15 cellular contexts compared by ENCODE assay signal in genomic region chr12:96265400-96265799, GRCh38.
DNase-seq lines count a peak whose midpoint lies in the region; ATAC-seq and TF ChIP-seq lines count a peak whose summit lies in the region.
"Had no signal": no experiment of that assay in that cellular context is flagged by ENCODE, and none has a peak within 500 bp of the region (broad histone marks: within the 10 kb centered on the region; RNA-seq: fewer than 3 reads in every experiment).

No MANE protein-coding gene starts in this region.

- ATAC-seq in T-helper 17 cell (no peak), GM19463 (IDR thresholded peaks at IDR 0.05; ENCODE audit: unreplicated experiment) (no peak)
- no peak for ATAC-seq in naive thymus-derived CD4-positive, alpha-beta T cell

- H3K4me3 ChIP-seq in ACC112 (ENCODE audit: low read depth, low read length) (no peak overlapping the region), adrenal gland (no peak overlapping the region)
- no peak overlapping the region for H3K4me3 ChIP-seq in CD4-positive, alpha-beta memory T cell (ENCODE audit: low read length in 2 of 2)
- no peak overlapping the region for H3K4me3 ChIP-seq in naive thymus-derived CD4-positive, alpha-beta T cell (ENCODE audit: low read length)
- H3K4me3 ChIP-seq: HAP-1, SJCRH30 had no signal

- TF ChIP-seq POLR2A in adrenal gland (IDR thresholded peaks at IDR 0.05), result no peak

- no peak for TF ChIP-seq CTCF in adrenal gland (IDR thresholded peaks at IDR 0.05)

- H3K36me3 ChIP-seq in ACC112 (ENCODE audit: insufficient read depth, low read length), result peaks cover 35% of the 10 kb centered on the region
- H3K36me3 ChIP-seq in CD4-positive, alpha-beta memory T cell (ENCODE audit: insufficient read depth, low read length), result peaks cover 13% of the 10 kb centered on the region
- H3K36me3 ChIP-seq in naive thymus-derived CD4-positive, alpha-beta T cell (ENCODE audit: control insufficient read depth in 2 of 3, insufficient read depth in 3 of 3, low read length in 3 of 3), result peaks cover 5 to 28% (median 6%) of the 10 kb centered on the region in 3 experiments
- H3K36me3 ChIP-seq in adrenal gland (replicated peaks in 1 of 2), result no peaks in the 10 kb centered on the region

- DNase-seq in CD4-positive, alpha-beta memory T cell, result no peak
- DNase-seq in T-helper 17 cell (no peak), KG1 (lab: John Stamatoyannopoulos, UW) (no peak), adrenal gland (no peak)
- no peak for DNase-seq in naive thymus-derived CD4-positive, alpha-beta T cell
- DNase-seq: BE2C, DMS153, EL, NCI-H1436 treated with DMSO at 0.1 percent for 48 hours, NCI-H2081, NCI-H510A treated with DMSO at 0.1 percent for 48 hours, SJCRH30 had no signal

- H3K9me3 Mint-ChIP-seq in CD4-positive, alpha-beta memory T cell, result peaks cover 0 to 2% (median 0%) of the 10 kb centered on the region in 8 donors
- H3K9me3 Mint-ChIP-seq in naive thymus-derived CD4-positive, alpha-beta T cell, result peaks cover 0 to 2% (median 0%) of the 10 kb centered on the region in 11 donors

- peaks cover 15% of the 10 kb centered on the region for H3K79me2 ChIP-seq in ACC112 (ENCODE audit: control insufficient read depth, insufficient read depth, low read length, unreplicated experiment)

- no peak overlapping the region for H3K4me3 Mint-ChIP-seq in CD4-positive, alpha-beta memory T cell
- H3K4me3 Mint-ChIP-seq in T-helper 17 cell, result no peak overlapping the region
- no peak overlapping the region for H3K4me3 Mint-ChIP-seq in naive thymus-derived CD4-positive, alpha-beta T cell

- POLR2A ChIA-PET in CD4-positive, alpha-beta memory T cell (lab: Charles Lee; ENCODE audit: partially characterized antibody), result interaction anchor here (2.6 kb wide), 1 partner anchor 135 kb away, joined by 15 read pairs; the partner anchor contains the start of gene CDK17
- POLR2A ChIA-PET in naive thymus-derived CD4-positive, alpha-beta T cell (lab: Charles Lee), result no interaction called here

- peak overlapping the region in 4 of 7 donors; percentile 24 to 90 (median 54) for H3K27ac Mint-ChIP-seq in CD4-positive, alpha-beta memory T cell
- H3K27ac Mint-ChIP-seq in T-helper 17 cell, result peak overlapping the region; percentile 89
- peak overlapping the region in 6 of 9 donors; percentile 4 to 78 (median 30) for H3K27ac Mint-ChIP-seq in naive thymus-derived CD4-positive, alpha-beta T cell

- no peaks in the 10 kb centered on the region for H3K27me3 Mint-ChIP-seq in CD4-positive, alpha-beta memory T cell
- H3K27me3 Mint-ChIP-seq in T-helper 17 cell, result no peaks in the 10 kb centered on the region
- H3K27me3 Mint-ChIP-seq in naive thymus-derived CD4-positive, alpha-beta T cell, result no peaks in the 10 kb centered on the region

- H3K27ac ChIP-seq in ACC112 (ENCODE audit: low read depth, low read length) (peak overlapping the region; percentile 13; the same call in 1 of the 2 replicates), adrenal gland (no peak overlapping the region)
- no peak overlapping the region for H3K27ac ChIP-seq in CD4-positive, alpha-beta memory T cell (ENCODE audit: low read depth, low read length)
- H3K27ac ChIP-seq in naive thymus-derived CD4-positive, alpha-beta T cell (ENCODE audit: low read depth, low read length), result no peak overlapping the region
- H3K27ac ChIP-seq: SJCRH30 had no signal

- CTCF ChIA-PET in CD4-positive, alpha-beta memory T cell (lab: Charles Lee; ENCODE audit: partially characterized antibody), result interaction anchor here (1.0 to 1.2 kb wide), 2 partner anchors 135 to 251 kb away, joined by 3 read pairs; partner anchors contain the start of gene CDK17
- CTCF ChIA-PET in naive thymus-derived CD4-positive, alpha-beta T cell (lab: Charles Lee), result interaction anchor here (0.7 to 1.0 kb wide), 2 partner anchors 135 to 198 kb away, joined by 3 read pairs; partner anchors contain the start of gene CDK17

- intact Hi-C loops in CD4-positive, alpha-beta memory T cell (cut with micrococcal nuclease), result no loop called here
- intact Hi-C loops in naive thymus-derived CD4-positive, alpha-beta T cell (cut with micrococcal nuclease), result no loop called here
- intact Hi-C loops in adrenal gland (cut with DNase I), result no loop called here

- 97 to 99% (median 98%) methylated on average over 2 of the region's 2 CpGs for WGBS in adrenal gland, 4 donors

- peaks cover 7% of the 10 kb centered on the region for H3K4me1 ChIP-seq in ACC112 (ENCODE audit: control insufficient read depth, insufficient read depth, low read length, unreplicated experiment)
- no peaks in the 10 kb centered on the region for H3K4me1 ChIP-seq in CD4-positive, alpha-beta memory T cell (ENCODE audit: insufficient read depth, low read length)
- peaks cover 0 to 2% of the 10 kb centered on the region in 2 donors for H3K4me1 ChIP-seq in naive thymus-derived CD4-positive, alpha-beta T cell (ENCODE audit: control insufficient read depth in 2 of 2, insufficient read depth in 2 of 2, low read length in 2 of 2)
- H3K4me1 ChIP-seq in adrenal gland (replicated peaks in 1 of 2), result peaks cover 0 to 4% of the 10 kb centered on the region in 2 donors
- H3K4me1 ChIP-seq: HAP-1, SJCRH30 had no signal

- H3K9me3 ChIP-seq in CD4-positive, alpha-beta memory T cell (ENCODE audit: control insufficient read depth in 1 of 2, low read length in 2 of 2), result no peaks in the 10 kb centered on the region
- no peaks in the 10 kb centered on the region for H3K9me3 ChIP-seq in T-helper 17 cell (ENCODE audit: control insufficient read depth, low read length, poor library complexity, severe bottlenecking)
- H3K9me3 ChIP-seq in naive thymus-derived CD4-positive, alpha-beta T cell (ENCODE audit: control insufficient read depth in 2 of 3, low read length in 3 of 3), result no peaks in the 10 kb centered on the region
- H3K9me3 ChIP-seq in adrenal gland (replicated peaks in 1 of 3), result no peaks in the 10 kb centered on the region
- H3K9me3 ChIP-seq: BE2C, HAP-1, SJCRH30 had no signal

- H3K27me3 ChIP-seq in ACC112 (ENCODE audit: insufficient read depth, low read length) (no peaks in the 10 kb centered on the region), adrenal gland (no peaks in the 10 kb centered on the region)
- H3K27me3 ChIP-seq in CD4-positive, alpha-beta memory T cell (ENCODE audit: insufficient read depth, low read length), result no peaks in the 10 kb centered on the region
- no peaks in the 10 kb centered on the region for H3K27me3 ChIP-seq in naive thymus-derived CD4-positive, alpha-beta T cell (ENCODE audit: control insufficient read depth in 2 of 2, insufficient read depth in 2 of 2, low read length in 2 of 2)
- H3K27me3 ChIP-seq: BE2C, SJCRH30 had no signal

- peaks cover 45 to 82% of the 10 kb centered on the region in 2 donors for H3K36me3 Mint-ChIP-seq in CD4-positive, alpha-beta memory T cell
- peaks cover 9% of the 10 kb centered on the region for H3K36me3 Mint-ChIP-seq in T-helper 17 cell (ENCODE audit: low read depth)
- peaks cover 8 to 42% (median 33%) of the 10 kb centered on the region in 5 donors for H3K36me3 Mint-ChIP-seq in naive thymus-derived CD4-positive, alpha-beta T cell

- no peak overlapping the region for H2AFZ ChIP-seq in ACC112 (ENCODE audit: low read length, unreplicated experiment)

- H3K4me1 Mint-ChIP-seq in CD4-positive, alpha-beta memory T cell, result peaks cover 26 to 50% (median 31%) of the 10 kb centered on the region in 4 donors
- H3K4me1 Mint-ChIP-seq in T-helper 17 cell, result peaks cover 20% of the 10 kb centered on the region
- peaks cover 0 to 53% (median 28%) of the 10 kb centered on the region in 7 donors for H3K4me1 Mint-ChIP-seq in naive thymus-derived CD4-positive, alpha-beta T cell

Comparison
In these comparisons a context has a peak if more than half of its experiments do, and no peak if none do; other contexts are left out.
1. H3K27ac Mint-ChIP-seq: peak in every context shown above with its lines; median percentile 89 in T-helper 17 cell; 54 in CD4-positive, alpha-beta memory T cell; 30 in naive thymus-derived CD4-positive, alpha-beta T cell.